In genomic region chr1:212608956-212609700, GRCh38 we compare ENCODE assay signal across 8 cellular contexts. TPM values are rescaled to one million over a fixed set of nuclear protein-coding genes. Genes with fewer than 3 reads are reported as not detected.
DNase-seq lines count a peak whose midpoint lies in the region; ATAC-seq, FAIRE-seq and TF ChIP-seq lines count a peak whose summit lies in the region.

No MANE protein-coding gene starts in this region.

- H3K9me2 ChIP-seq in OCI-LY7 (ENCODE audit: insufficient read depth, low read length): no peaks in the 10 kb centered on the region

- H3K4me1 Mint-ChIP-seq in activated naive CD4-positive, alpha-beta T cell treated with anti-CD3 and anti-CD28 coated beads, Interleukin-2, amount 10 ng/mL, durations not matched to agents 7 days and 5 days: peaks cover 58% of the 10 kb centered on the region
- peaks cover 36% of the 10 kb centered on the region for H3K4me1 Mint-ChIP-seq in osteocyte (ENCODE audit: unreplicated experiment)

- peaks cover 4% of the 10 kb centered on the region for H3K4me1 ChIP-seq in OCI-LY7 (ENCODE audit: insufficient read depth, low read length, poor library complexity, severe bottlenecking)

- peak; percentile 72 for TF ChIP-seq CTCF in OCI-LY7 (conservative IDR thresholded peaks at IDR 0.05; ENCODE audit: low read length)
- TF ChIP-seq CTCF in osteocyte (IDR thresholded peaks at IDR 0.05): peak; percentile 74

- peaks cover 11% of the 10 kb centered on the region for H3K36me3 Mint-ChIP-seq in activated naive CD4-positive, alpha-beta T cell treated with anti-CD3 and anti-CD28 coated beads, Interleukin-2, amount 10 ng/mL, durations not matched to agents 7 days and 5 days
- H3K36me3 Mint-ChIP-seq in osteocyte (ENCODE audit: unreplicated experiment): no peaks in the 10 kb centered on the region

- FAIRE-seq in urothelium cell line (lab: Jason Lieb, UNC): no peak

- CTCF ChIA-PET in OCI-LY7 (lab: Charles Lee; ENCODE audit: unreplicated experiment): interaction anchor here (0.6 to 1.5 kb wide), 4 partner anchors 9 to 378 kb away, joined by 3 read pairs; no protein-coding TSS in a partner anchor
- CTCF ChIA-PET in activated naive CD4-positive, alpha-beta T cell treated with anti-CD3 and anti-CD28 coated beads, Interleukin-2, amount 10 ng/mL, durations not matched to agents 7 days and 5 days (lab: Charles Lee): interaction anchor here (0.6 to 3.1 kb wide), 9 partner anchors 10 to 176 kb away, joined by 3 to 17 read pairs (median 3); no protein-coding TSS in a partner anchor

- peak overlapping the region; percentile 86 for H2AFZ ChIP-seq in OCI-LY7 (ENCODE audit: low read length)

- H3K27me3 Mint-ChIP-seq in activated naive CD4-positive, alpha-beta T cell treated with anti-CD3 and anti-CD28 coated beads, Interleukin-2, amount 10 ng/mL, durations not matched to agents 7 days and 5 days: peaks cover 62% of the 10 kb centered on the region
- peaks cover 39% of the 10 kb centered on the region for H3K27me3 Mint-ChIP-seq in osteocyte (ENCODE audit: unreplicated experiment)

- H3K9me3 Mint-ChIP-seq in activated naive CD4-positive, alpha-beta T cell treated with anti-CD3 and anti-CD28 coated beads, Interleukin-2, amount 10 ng/mL, durations not matched to agents 7 days and 5 days: no peaks in the 10 kb centered on the region
- no peaks in the 10 kb centered on the region for H3K9me3 Mint-ChIP-seq in osteocyte (ENCODE audit: unreplicated experiment)

- H3K27ac ChIP-seq in OCI-LY7 (ENCODE audit: low read depth, low read length, poor library complexity, severe bottlenecking): no peak overlapping the region

- ATAC-seq in Right ventricle myocardium inferior (peak; percentile 23), HG03066 (IDR thresholded peaks at IDR 0.05; ENCODE audit: low read depth, unreplicated experiment) (peak; percentile 19)

- no peaks in the 10 kb centered on the region for H4K20me1 ChIP-seq in OCI-LY7 (ENCODE audit: insufficient read depth, low read length)

- intact Hi-C loops in Right ventricle myocardium inferior (cut with DNase I): loop anchor here (1.0 to 5.0 kb wide), 6 partner anchors 26 to 182 kb away; partner anchors contain the start of genes NSL1 and TATDN3
- intact Hi-C loops in cardiac septum (cut with DNase I): loop anchor here (1.0 to 5.0 kb wide), 5 partner anchors 51 to 183 kb away; partner anchors contain the start of genes NSL1 and TATDN3
- intact Hi-C loops in OCI-LY7 (cut with micrococcal nuclease; ENCODE audit: unreplicated experiment): loop anchor here (2.0 to 5.0 kb wide), 4 partner anchors 42 to 183 kb away; partner anchors contain the start of genes NSL1 and TATDN3

- H3K36me3 ChIP-seq in OCI-LY7 (ENCODE audit: insufficient read depth, low read length): no peaks in the 10 kb centered on the region

- no peaks in the 10 kb centered on the region for H3K9me3 ChIP-seq in OCI-LY7 (ENCODE audit: low read length)

- peak overlapping the region; percentile 95 for H3K27ac Mint-ChIP-seq in activated naive CD4-positive, alpha-beta T cell treated with anti-CD3 and anti-CD28 coated beads, Interleukin-2, amount 10 ng/mL, durations not matched to agents 7 days and 5 days
- H3K27ac Mint-ChIP-seq in osteocyte (ENCODE audit: unreplicated experiment): peak overlapping the region; percentile 96

- POLR2A ChIA-PET in OCI-LY7 (lab: Charles Lee): interaction anchor here (0.5 to 1.2 kb wide), 6 partner anchors 68 to 300 kb away, joined by 3 read pairs; no protein-coding TSS in a partner anchor

- peak overlapping the region; percentile 94 for H3K4me3 Mint-ChIP-seq in activated naive CD4-positive, alpha-beta T cell treated with anti-CD3 and anti-CD28 coated beads, Interleukin-2, amount 10 ng/mL, durations not matched to agents 7 days and 5 days
- peak overlapping the region; percentile 84 for H3K4me3 Mint-ChIP-seq in osteocyte (ENCODE audit: unreplicated experiment)

- BruUV-seq in OCI-LY7 (replicated peaks; lab: Mats Ljungman, UMichigan): no TSS peak

- H3K4me3 ChIP-seq in OCI-LY7 (ENCODE audit: low read depth, low read length, poor library complexity, severe bottlenecking): peak overlapping the region; percentile 78

- H3K4me2 ChIP-seq in OCI-LY7 (ENCODE audit: low read length): peak overlapping the region; percentile 94

- H3K79me2 ChIP-seq in OCI-LY7 (ENCODE audit: insufficient read depth, low read depth, low read length): no peaks in the 10 kb centered on the region

- DNase-seq in Right ventricle myocardium inferior (ENCODE audit: missing footprints) (peak; percentile 73), cardiac septum (ENCODE audit: low spot score) (no peak), OCI-LY7 (ENCODE audit: low spot score) (peak; percentile 50), glomerular visceral epithelial cell (ENCODE audit: extremely low spot score) (peak; percentile 67), osteocyte (ENCODE audit: extremely low spot score, unreplicated experiment) (peak; percentile 90), urothelium cell line (ENCODE audit: low spot score) (peak; percentile 51)
- DNase-seq in activated naive CD4-positive, alpha-beta T cell treated with anti-CD3 and anti-CD28 coated beads, Interleukin-2, amount 10 ng/mL, durations not matched to agents 7 days and 5 days: peak; percentile 77

RNA-seq across cellular contexts. Expression of gene ATF3, which starts 0.6 kb away (rescaled TPM):
- 13.7 TPM for total RNA-seq in Right ventricle myocardium inferior
- total RNA-seq in cardiac septum: 16.2 TPM
- 2.7 and 4.7 TPM in 2 replicates for total RNA-seq in OCI-LY7 (2014; rRNA removed; shearing (Covaris generic))
- total RNA-seq in OCI-LY7 (2022): 2.9 and 3.7 TPM in 2 replicates
- total RNA-seq in osteocyte: 18.7 and 45.3 TPM in 2 replicates
